7 cellular contexts compared by ENCODE assay signal in the genomic region with DNA sequence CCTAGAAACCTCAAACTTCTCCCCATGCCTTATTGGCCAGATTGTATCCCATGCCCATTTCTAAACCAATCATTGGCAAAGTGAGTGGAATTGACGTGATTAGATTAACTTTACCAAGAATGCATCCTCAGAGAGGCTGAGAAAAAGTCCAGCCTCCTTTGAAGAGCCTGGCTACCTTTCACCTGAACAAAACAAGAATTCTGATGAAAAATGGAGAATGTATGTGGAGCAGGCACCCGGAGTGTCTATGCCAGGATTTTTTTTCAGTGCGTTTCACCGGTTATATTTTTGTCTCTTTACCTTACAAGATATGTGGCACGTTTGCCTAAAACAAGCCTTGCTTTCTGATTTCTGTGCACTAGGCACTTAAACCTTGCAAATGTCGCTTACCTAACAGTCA.
"Had no signal": no experiment of that assay in that cellular context is flagged by ENCODE, and none has a peak within 500 bp of the region (broad histone marks: within the 10 kb centered on the region; RNA-seq: fewer than 3 reads in every experiment).

No MANE protein-coding gene starts in this region.

- H3K27ac Mint-ChIP-seq: IgD-negative memory B cell had no signal

- H3K27ac ChIP-seq: HL-60 had no signal

- H3K4me3 ChIP-seq: K562 had no signal

- FAIRE-seq: HepG2, HTR-8/SVneo, K562 had no signal

- DNase-seq: IMR-90, KBM-7 had no signal
